Comparison of ENCODE assay signal across 28 cellular contexts in genomic region chr2:204655626-204656025, GRCh38.
"Had no signal": no experiment of that assay in that cellular context is flagged by ENCODE, and none has a peak within 500 bp of the region (broad histone marks: within the 10 kb centered on the region; RNA-seq: fewer than 3 reads in every experiment).

No MANE protein-coding gene starts in this region.

- H3K4me1 Mint-ChIP-seq: activated B cell treated with CpG ODN at 0.5 μM for 24 hours; activated CD4-positive, alpha-beta memory T cell treated with anti-CD3 and anti-CD28 coated beads, Interleukin-2, amount 10 ng/mL, durations not matched to agents 7 days and 5 days; brain; T-helper 17 cell had no signal

- DNase-seq: activated B cell treated with CpG ODN at 0.5 μM for 24 hours; activated CD4-positive, alpha-beta memory T cell treated with anti-CD3 and anti-CD28 coated beads, Interleukin-2, amount 10 ng/mL, durations not matched to agents 7 days and 5 days; activated CD4-positive, alpha-beta T cell treated with anti-CD3 and anti-CD28 coated beads for 48 hours; activated CD8-positive, alpha-beta memory T cell treated with anti-CD3 and anti-CD28 coated beads, Interleukin-2, amount 50 U/mL, for 48 hours; activated gamma-delta T cell; activated naive CD4-positive, alpha-beta T cell; activated naive CD4-positive, alpha-beta T cell treated with anti-CD3 and anti-CD28 coated beads, Interleukin-2, amount 50 U/mL, for 16 hours; activated T-cell treated with anti-CD3 and anti-CD28 coated beads for 4 hours; activated T-cell treated with anti-CD3 and anti-CD28 coated beads, Interleukin-2, amount 50 U/mL, for 24 hours; activated T-cell treated with anti-CD3 and anti-CD28 coated beads, Interleukin-2, amount 50 U/mL, for 72 hours; central memory CD4-positive, alpha-beta T cell; cerebellar nuclear complex; colonic mucosa; effector CD8-positive, alpha-beta T cell; esophagus squamous epithelium; head of caudate nucleus; T-helper 1 cell; T-helper 17 cell; T1000; WERI-Rb-1 had no signal

- H3K9me3 Mint-ChIP-seq: activated T-cell treated with anti-CD3 and anti-CD28 coated beads, Interleukin-2, amount 50 U/mL, for 24 hours had no signal

- H3K4me3 Mint-ChIP-seq: activated B cell treated with CpG ODN at 0.5 μM for 24 hours; activated CD4-positive, alpha-beta memory T cell treated with anti-CD3 and anti-CD28 coated beads, Interleukin-2, amount 10 ng/mL, durations not matched to agents 7 days and 5 days; activated naive CD8-positive, alpha-beta T cell; activated T-cell treated with anti-CD3 and anti-CD28 coated beads, Interleukin-2, amount 50 U/mL, for 24 hours; activated T-cell treated with anti-CD3 and anti-CD28 coated beads, Interleukin-2, amount 50 U/mL, for 72 hours; brain; T-helper 17 cell; T-helper 2 cell treated with Interferon-gamma antibody and Interleukin-4, amounts not matched to agents 5 μg/mL and 100 μg/mL, for 36 hours had no signal

- H3K4me1 ChIP-seq: ascending aorta, breast epithelium, colonic mucosa had no signal

- H3K36me3 ChIP-seq: adrenal gland, ascending aorta, breast epithelium, cardiac muscle cell, colonic mucosa, esophagus squamous epithelium, WERI-Rb-1 had no signal

- H3K9me3 ChIP-seq: adrenal gland, ascending aorta, breast epithelium, colonic mucosa had no signal

- H3K27ac ChIP-seq: ascending aorta, breast epithelium, cardiac muscle cell, colonic mucosa, epithelial cell of prostate, esophagus squamous epithelium, WERI-Rb-1 had no signal

- H3K27ac Mint-ChIP-seq: activated B cell treated with CpG ODN at 0.5 μM for 24 hours; activated CD4-positive, alpha-beta memory T cell treated with anti-CD3 and anti-CD28 coated beads, Interleukin-2, amount 10 ng/mL, durations not matched to agents 7 days and 5 days; activated naive CD8-positive, alpha-beta T cell; activated T-cell treated with anti-CD3 and anti-CD28 coated beads, Interleukin-2, amount 50 U/mL, for 24 hours; activated T-cell treated with anti-CD3 and anti-CD28 coated beads, Interleukin-2, amount 50 U/mL, for 72 hours; brain; T-helper 17 cell; T-helper 2 cell treated with Interferon-gamma antibody and Interleukin-4, amounts not matched to agents 5 μg/mL and 100 μg/mL, for 36 hours had no signal

- H3K4me3 ChIP-seq: adrenal gland, ascending aorta, breast epithelium, cardiac muscle cell, colonic mucosa, esophagus squamous epithelium had no signal

- H3K27me3 Mint-ChIP-seq: activated B cell treated with CpG ODN at 0.5 μM for 24 hours; activated CD4-positive, alpha-beta memory T cell treated with anti-CD3 and anti-CD28 coated beads, Interleukin-2, amount 10 ng/mL, durations not matched to agents 7 days and 5 days; activated T-cell treated with anti-CD3 and anti-CD28 coated beads, Interleukin-2, amount 50 U/mL, for 24 hours; brain; T-helper 17 cell had no signal

- H3K27me3 ChIP-seq: adrenal gland, ascending aorta, breast epithelium, cardiac muscle cell, colonic mucosa, esophagus squamous epithelium had no signal
